ENCODE assay signal across 25 cellular contexts in the genomic region with DNA sequence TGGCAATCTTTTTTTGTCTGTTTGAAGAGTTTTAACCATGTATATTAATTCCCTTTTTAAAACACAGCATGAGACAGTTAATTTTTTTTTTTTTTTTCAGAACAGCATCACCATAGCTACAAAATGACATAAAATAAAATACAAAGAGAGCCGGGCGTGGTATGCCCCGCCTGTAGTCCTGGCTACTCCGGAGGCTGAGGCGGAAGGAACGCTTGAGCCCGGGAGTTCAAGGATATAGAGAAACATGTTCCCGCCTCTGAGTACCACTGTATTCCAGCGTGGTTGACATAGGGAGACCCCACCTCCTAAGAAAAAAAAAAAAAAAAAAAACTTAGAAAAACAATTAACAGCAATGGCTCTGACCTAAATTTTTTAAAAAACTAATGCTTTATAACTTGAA.
"Had no signal": no experiment of that assay in that cellular context is flagged by ENCODE, and none has a peak within 500 bp of the region (broad histone marks: within the 10 kb centered on the region; RNA-seq: fewer than 3 reads in every experiment).

No MANE protein-coding gene starts in this region.

- H3K4me1 Mint-ChIP-seq: endodermal cell, neural crest cell had no signal

- H3K27ac ChIP-seq: esophagus squamous epithelium, heart right ventricle, lower lobe of right lung, neutrophil, pancreas, sigmoid colon, vagina had no signal

- H3K27me3 ChIP-seq: heart right ventricle, neutrophil, pancreas, sigmoid colon, vagina had no signal

- ATAC-seq: left cardiac atrium; left ventricle myocardium superior; lower lobe of right lung; natural killer cell treated with Interleukin-12 subunit alpha and Interleukin-12 subunit beta and Interleukin-15 and Interleukin-18, amount 100 ng/mL, for 72 hours; pancreas; stimulated activated naive B cell treated with anti-CD40 and anti-IgM and Interleukin-4, amounts not matched to agents 10 μg/mL and 1 μg/mL and 100 μg/mL, for 72 hours had no signal

- H3K27ac Mint-ChIP-seq: dendritic cell treated with granulocyte-macrophage colony-stimulating factor and Interleukin-4, amounts not matched to agents 40 ng/mL and 50 ng/mL, for 4 days; endodermal cell; naive B cell; natural killer cell treated with Interleukin-12 subunit alpha and Interleukin-12 subunit beta and Interleukin-15 and Interleukin-18, amount 100 ng/mL, for 72 hours; stimulated activated naive B cell treated with anti-CD40 and anti-IgM and Interleukin-4, amounts not matched to agents 10 μg/mL and 1 μg/mL and 100 μg/mL, for 72 hours; stimulated activated naive CD8-positive, alpha-beta T cell treated with anti-CD3 and anti-CD28 coated beads, Interleukin-15, Interleukin-2, amounts not matched to agents 100 ng/mL and 50 ng/mL, for 24 hours had no signal

- H3K27me3 Mint-ChIP-seq: naive B cell; stimulated activated naive CD8-positive, alpha-beta T cell treated with anti-CD3 and anti-CD28 coated beads, Interleukin-15, Interleukin-2, amounts not matched to agents 100 ng/mL and 50 ng/mL, for 24 hours had no signal

- H3K4me1 ChIP-seq: esophagus squamous epithelium, heart right ventricle, lower lobe of right lung, pancreas, sigmoid colon, vagina had no signal

- H3K9me3 ChIP-seq: esophagus squamous epithelium, heart right ventricle, lower lobe of right lung, neutrophil, pancreas, sigmoid colon, vagina had no signal

- H3K36me3 ChIP-seq: esophagus squamous epithelium, heart right ventricle, lower lobe of right lung, neutrophil, pancreas, sigmoid colon, vagina had no signal

- H3K36me3 Mint-ChIP-seq: naive B cell; natural killer cell treated with Interleukin-12 subunit alpha and Interleukin-12 subunit beta and Interleukin-15 and Interleukin-18, amount 100 ng/mL, for 72 hours; stimulated activated naive B cell treated with anti-CD40 and anti-IgM and Interleukin-4, amounts not matched to agents 10 μg/mL and 1 μg/mL and 100 μg/mL, for 72 hours had no signal

- DNase-seq: cerebellar nuclear complex; effector CD8-positive, alpha-beta T cell; endodermal cell; esophagus squamous epithelium; foreskin melanocyte; glutamatergic neuron; heart right ventricle; hippocampal formation; left cardiac atrium; left ventricle myocardium superior; lower lobe of right lung; naive B cell; pancreas; retina; stimulated activated CD4-positive, alpha-beta T cell treated with anti-CD3 and anti-CD28 coated beads, Interleukin-15, amount 100 ng/mL, for 24 hours; stimulated activated CD4-positive, alpha-beta T cell treated with anti-CD3 and anti-CD28 coated beads, Interleukin-2, amount 100 ng/mL, for 48 hours; stimulated activated naive B cell treated with anti-CD40 and anti-IgM and Interleukin-4, amounts not matched to agents 10 μg/mL and 1 μg/mL and 100 μg/mL, for 72 hours; trophoblast cell had no signal

- H3K4me3 Mint-ChIP-seq: dendritic cell treated with granulocyte-macrophage colony-stimulating factor and Interleukin-4, amounts not matched to agents 40 ng/mL and 50 ng/mL, for 4 days; endodermal cell; naive B cell; natural killer cell treated with Interleukin-12 subunit alpha and Interleukin-12 subunit beta and Interleukin-15 and Interleukin-18, amount 100 ng/mL, for 72 hours; neural crest cell; stimulated activated naive CD8-positive, alpha-beta T cell treated with anti-CD3 and anti-CD28 coated beads, Interleukin-15, Interleukin-2, amounts not matched to agents 100 ng/mL and 50 ng/mL, for 24 hours had no signal

- H3K9me3 Mint-ChIP-seq: dendritic cell treated with granulocyte-macrophage colony-stimulating factor and Interleukin-4, amounts not matched to agents 40 ng/mL and 50 ng/mL, for 4 days; endodermal cell; naive B cell; natural killer cell treated with Interleukin-12 subunit alpha and Interleukin-12 subunit beta and Interleukin-15 and Interleukin-18, amount 100 ng/mL, for 72 hours; neural crest cell; stimulated activated naive B cell treated with anti-CD40 and anti-IgM and Interleukin-4, amounts not matched to agents 10 μg/mL and 1 μg/mL and 100 μg/mL, for 72 hours; stimulated activated naive CD8-positive, alpha-beta T cell treated with anti-CD3 and anti-CD28 coated beads, Interleukin-15, Interleukin-2, amounts not matched to agents 100 ng/mL and 50 ng/mL, for 24 hours had no signal

- H3K4me3 ChIP-seq: esophagus squamous epithelium, heart right ventricle, lower lobe of right lung, pancreas, sigmoid colon, vagina had no signal
